11 cellular contexts compared by ENCODE assay signal in genomic region chr1:19384113-19384512, GRCh38.
A peak's percentile ranks its signal among the peaks of the same experiment; 100 is the strongest.
DNase-seq lines count a peak whose midpoint lies in the region; ATAC-seq, FAIRE-seq and TF ChIP-seq lines count a peak whose summit lies in the region.
"Had no signal": no experiment of that assay in that cellular context is flagged by ENCODE, and none has a peak within 500 bp of the region (broad histone marks: within the 10 kb centered on the region; RNA-seq: fewer than 3 reads in every experiment).

No MANE protein-coding gene starts in this region.

- H3K4me3 ChIP-seq in muscle layer of duodenum (ENCODE audit: low read depth in 1 of 2, low read length in 2 of 2) = no peak overlapping the region
- H3K4me3 ChIP-seq: SK-N-MC had no signal

- DNase-seq in DMS79 (lab: John Stamatoyannopoulos, UW) (peak; percentile 12), M059J (ENCODE audit: low read depth) (peak; percentile 41), GM12891 (ENCODE audit: insufficient read length, low spot score) (no peak)
- no peak for DNase-seq in central memory CD8-positive, alpha-beta T cell (ENCODE audit: low spot score in 2 of 2)
- DNase-seq: activated T-cell treated with anti-CD3 and anti-CD28 coated beads, Interleukin-2, amount 50 U/mL, for 48 hours had no signal

- ATAC-seq in central memory CD8-positive, alpha-beta T cell (replicated peaks; ENCODE audit: extremely low read depth, poor library complexity, severe bottlenecking) = no peak
- no peak for ATAC-seq in HG03039 (IDR thresholded peaks at IDR 0.05; ENCODE audit: unreplicated experiment)
- no peak for ATAC-seq in HG03139 (IDR thresholded peaks at IDR 0.05; ENCODE audit: unreplicated experiment)
- ATAC-seq in GM18505 (IDR thresholded peaks at IDR 0.05; ENCODE audit: unreplicated experiment) = no peak

- H3K4me3 Mint-ChIP-seq in central memory CD8-positive, alpha-beta T cell = no peak overlapping the region

- H3K27ac Mint-ChIP-seq in central memory CD8-positive, alpha-beta T cell (ENCODE audit: low read depth) = peak overlapping the region; percentile 37

- H3K36me3 ChIP-seq in muscle layer of duodenum (ENCODE audit: control insufficient read depth in 1 of 2, insufficient read depth in 2 of 2, low read length in 2 of 2) = peaks cover 18 to 23% of the 10 kb centered on the region in 2 donors

- H3K9me3 Mint-ChIP-seq in central memory CD8-positive, alpha-beta T cell = no peaks in the 10 kb centered on the region

- peaks cover 56% of the 10 kb centered on the region for H3K4me1 Mint-ChIP-seq in central memory CD8-positive, alpha-beta T cell

- TF ChIP-seq POLR2A in GM12891 (IDR thresholded peaks at IDR 0.05; ENCODE audit: low read depth, low read length) = no peak
- TF ChIP-seq POLR2A in GM18505 (IDR thresholded peaks at IDR 0.05; ENCODE audit: borderline replicate concordance, extremely low read depth, insufficient read depth, insufficient read length) = no peak

- peaks cover 40% of the 10 kb centered on the region for H3K36me3 Mint-ChIP-seq in central memory CD8-positive, alpha-beta T cell (ENCODE audit: insufficient read depth)

- FAIRE-seq in GM12891 (lab: Jason Lieb, UNC) = no peak

- peak overlapping the region; percentile 66 for H3K27ac ChIP-seq in muscle layer of duodenum (ENCODE audit: low read length)
- H3K27ac ChIP-seq: KMS-11, SK-N-MC had no signal

- H3K4me1 ChIP-seq in muscle layer of duodenum (ENCODE audit: control insufficient read depth in 1 of 2, insufficient read depth in 2 of 2, low read length in 2 of 2) = peaks cover 27 to 45% of the 10 kb centered on the region in 2 donors

- no peaks in the 10 kb centered on the region for H3K27me3 Mint-ChIP-seq in central memory CD8-positive, alpha-beta T cell

- no peaks in the 10 kb centered on the region for H3K27me3 ChIP-seq in muscle layer of duodenum (ENCODE audit: low read depth, low read length)

- no peaks in the 10 kb centered on the region for H3K9me3 ChIP-seq in muscle layer of duodenum (ENCODE audit: control insufficient read depth in 1 of 2, low read length in 2 of 2)

TF ChIP-seq in GM12891, 5 proteins besides CTCF, POLR2A, EP300 and RAD21:
- TF ChIP-seq TAF1 (IDR thresholded peaks at IDR 0.05; ENCODE audit: low read depth, low read length) = no peak
- TF ChIP-seq PAX5 (IDR thresholded peaks at IDR 0.05; ENCODE audit: insufficient read depth, low read length, severe bottlenecking) = no peak
- TF ChIP-seq SPI1 (IDR thresholded peaks at IDR 0.05; ENCODE audit: low read depth, low read length) = no peak
- no peak for TF ChIP-seq POLR2AphosphoS5 (IDR thresholded peaks at IDR 0.05; ENCODE audit: low read depth, low read length)
- TF ChIP-seq POU2F2 (IDR thresholded peaks at IDR 0.05; ENCODE audit: low read depth, low read length) = no peak

Comparison
In these comparisons a context has a peak if more than half of its experiments do, and no peak if none do; other contexts are left out.
1. DNase-seq: peak in DMS79 (single experiment) and M059J (single experiment); none in central memory CD8-positive, alpha-beta T cell (0 of 2) and GM12891 (single experiment).